ENCODE assay signal across 16 cellular contexts in the genomic region with DNA sequence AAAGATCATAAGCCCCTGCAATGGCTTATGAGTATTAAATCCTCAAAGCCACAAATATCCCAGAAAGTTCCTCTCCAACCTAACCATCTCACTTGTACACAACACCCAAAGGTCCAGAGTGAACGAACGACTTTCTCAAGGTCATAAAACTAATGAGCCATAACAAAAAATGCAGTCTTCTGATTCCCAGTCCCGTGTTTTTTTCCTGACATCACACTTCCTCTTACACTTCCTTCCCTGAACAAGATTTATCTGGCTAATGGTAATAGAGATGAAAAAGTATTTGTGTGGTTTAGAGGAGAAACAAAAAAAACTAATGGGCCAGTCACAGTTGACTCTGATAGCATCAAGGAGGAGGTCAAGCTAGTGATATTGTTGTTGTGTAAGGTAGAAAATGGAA.
DNase-seq lines count a peak whose midpoint lies in the region; ATAC-seq and TF ChIP-seq lines count a peak whose summit lies in the region.
"Had no signal": no experiment of that assay in that cellular context is flagged by ENCODE, and none has a peak within 500 bp of the region (broad histone marks: within the 10 kb centered on the region; RNA-seq: fewer than 3 reads in every experiment).

No MANE protein-coding gene starts in this region.

- H4K20me1 ChIP-seq in PC-3 (ENCODE audit: low read length): no peaks in the 10 kb centered on the region

- H3K27me3 Mint-ChIP-seq in nephron progenitor cell (ENCODE audit: low read depth, poor library complexity): peaks cover 1% of the 10 kb centered on the region
- no peaks in the 10 kb centered on the region for H3K27me3 Mint-ChIP-seq in stimulated activated naive CD8-positive, alpha-beta T cell treated with anti-CD3 and anti-CD28 coated beads, Interleukin-15, amount 100 ng/mL, for 72 hours
- H3K27me3 Mint-ChIP-seq: activated naive CD8-positive, alpha-beta T cell treated with anti-CD3 and anti-CD28 coated beads, Interleukin-2, amount 50 U/mL, for 24 hours had no signal

- H3K9ac ChIP-seq in PC-3 (ENCODE audit: low read length): no peak overlapping the region
- H3K9ac ChIP-seq: GM23248 had no signal

- H3K4me2 ChIP-seq in PC-3 (ENCODE audit: low read length): no peak overlapping the region
- H3K4me2 ChIP-seq: smooth muscle cell had no signal

- no peaks in the 10 kb centered on the region for H3K9me3 ChIP-seq in PC-3 (ENCODE audit: low read length)

- H3K27ac Mint-ChIP-seq in nephron progenitor cell: peak overlapping the region; percentile 30
- H3K27ac Mint-ChIP-seq in stimulated activated naive CD8-positive, alpha-beta T cell treated with anti-CD3 and anti-CD28 coated beads, Interleukin-15, amount 100 ng/mL, for 72 hours: no peak overlapping the region
- H3K27ac Mint-ChIP-seq: activated naive CD8-positive, alpha-beta T cell treated with anti-CD3 and anti-CD28 coated beads, Interleukin-2, amount 50 U/mL, for 24 hours; naive thymus-derived CD8-positive, alpha-beta T cell had no signal

- H3K4me3 Mint-ChIP-seq in nephron progenitor cell: no peak overlapping the region
- no peak overlapping the region for H3K4me3 Mint-ChIP-seq in stimulated activated naive CD8-positive, alpha-beta T cell treated with anti-CD3 and anti-CD28 coated beads, Interleukin-15, amount 100 ng/mL, for 72 hours
- H3K4me3 Mint-ChIP-seq: activated naive CD8-positive, alpha-beta T cell treated with anti-CD3 and anti-CD28 coated beads, Interleukin-2, amount 50 U/mL, for 24 hours; naive thymus-derived CD8-positive, alpha-beta T cell had no signal

- peak; percentile 27; the same call in 1 of the 2 replicates for ATAC-seq in PC-3
- ATAC-seq in stimulated activated naive CD8-positive, alpha-beta T cell treated with anti-CD3 and anti-CD28 coated beads, Interleukin-15, amount 100 ng/mL, for 72 hours: no peak
- ATAC-seq: activated CD4-positive, CD25-positive, alpha-beta regulatory T cell treated with anti-CD3 and anti-CD28 coated beads, Interleukin-2, amount 50 U/mL, for 24 hours; activated naive CD8-positive, alpha-beta T cell treated with anti-CD3 and anti-CD28 coated beads, Interleukin-2, amount 50 U/mL, for 24 hours; HepG2; naive thymus-derived CD8-positive, alpha-beta T cell had no signal

- CTCF ChIA-PET in PC-3 (lab: Charles Lee): no interaction called here

- no peaks in the 10 kb centered on the region for H3K27me3 ChIP-seq in PC-3 (ENCODE audit: low read length)

- no peak overlapping the region for H3K27ac ChIP-seq in PC-3 (ENCODE audit: low read length)
- H3K27ac ChIP-seq: GM23248 had no signal

- POLR2A ChIA-PET in PC-3 (lab: Charles Lee; ENCODE audit: unreplicated experiment): no interaction called here

- H3F3A ChIP-seq in PC-3 (ENCODE audit: low read length, unreplicated experiment): no peaks in the 10 kb centered on the region

- H3K36me3 ChIP-seq in PC-3 (ENCODE audit: low read depth, low read length): no peaks in the 10 kb centered on the region

- BruUV-seq in PC-3 (replicated peaks; lab: Mats Ljungman, UMichigan): no TSS peak

- TF ChIP-seq CTCF in PC-3 (conservative IDR thresholded peaks at IDR 0.05; ENCODE audit: low read depth, low read length): no peak
- TF ChIP-seq CTCF in fibroblast of pulmonary artery (IDR thresholded peaks at IDR 0.05; ENCODE audit: low read length, missing control alignments): no peak
- TF ChIP-seq CTCF in nephron progenitor cell (IDR thresholded peaks at IDR 0.05): no peak

- DNase-seq in EH (ENCODE audit: low read depth) (peak; percentile 21), PC-3 (peak; percentile 25), fibroblast of pulmonary artery (ENCODE audit: low read depth) (peak; percentile 3), nephron progenitor cell (no peak), hippocampal formation (lab: John Stamatoyannopoulos, UW) (no peak), mesenteric fat pad (ENCODE audit: low spot score) (no peak)
- no peak for DNase-seq in stimulated activated naive CD8-positive, alpha-beta T cell treated with anti-CD3 and anti-CD28 coated beads, Interleukin-15, amount 100 ng/mL, for 72 hours
- DNase-seq: activated naive CD8-positive, alpha-beta T cell treated with anti-CD3 and anti-CD28 coated beads, Interleukin-2, amount 50 U/mL, for 24 hours; DND-41; GM23248; naive thymus-derived CD8-positive, alpha-beta T cell; stimulated activated CD8-positive, alpha-beta memory T cell treated with anti-CD3 and anti-CD28 coated beads, Interleukin-4, amount 100 ng/mL, for 48 hours; T-helper 9 cell had no signal

- no peaks in the 10 kb centered on the region for H3K79me2 ChIP-seq in PC-3 (ENCODE audit: low read length)

- intact Hi-C loops in PC-3 (cut with micrococcal nuclease): no loop called here

- H3K9me3 Mint-ChIP-seq in nephron progenitor cell: peaks cover 37% of the 10 kb centered on the region
- no peaks in the 10 kb centered on the region for H3K9me3 Mint-ChIP-seq in stimulated activated naive CD8-positive, alpha-beta T cell treated with anti-CD3 and anti-CD28 coated beads, Interleukin-15, amount 100 ng/mL, for 72 hours
- H3K9me3 Mint-ChIP-seq: activated naive CD8-positive, alpha-beta T cell treated with anti-CD3 and anti-CD28 coated beads, Interleukin-2, amount 50 U/mL, for 24 hours; naive thymus-derived CD8-positive, alpha-beta T cell had no signal

- peaks cover 11% of the 10 kb centered on the region; the same call in 1 of the 2 replicates for H3K4me1 ChIP-seq in PC-3 (ENCODE audit: insufficient read depth, low read length)

- H3K4me3 ChIP-seq in PC-3 (ENCODE audit: low read length) (no peak overlapping the region), fibroblast of pulmonary artery (replicated peaks; ENCODE audit: low read depth, low read length) (no peak overlapping the region)
- H3K4me3 ChIP-seq: GM23248, smooth muscle cell had no signal

- H2AFZ ChIP-seq in PC-3 (ENCODE audit: low read length): no peak overlapping the region
- H2AFZ ChIP-seq: GM23248 had no signal

- H3K4me1 Mint-ChIP-seq in nephron progenitor cell: peaks cover 19% of the 10 kb centered on the region
- H3K4me1 Mint-ChIP-seq in stimulated activated naive CD8-positive, alpha-beta T cell treated with anti-CD3 and anti-CD28 coated beads, Interleukin-15, amount 100 ng/mL, for 72 hours: no peaks in the 10 kb centered on the region
- H3K4me1 Mint-ChIP-seq: activated naive CD8-positive, alpha-beta T cell treated with anti-CD3 and anti-CD28 coated beads, Interleukin-2, amount 50 U/mL, for 24 hours had no signal

- no peaks in the 10 kb centered on the region for H3K36me3 Mint-ChIP-seq in nephron progenitor cell (ENCODE audit: low read depth)
- H3K36me3 Mint-ChIP-seq: naive thymus-derived CD8-positive, alpha-beta T cell had no signal

- no peaks in the 10 kb centered on the region for H3K9me2 ChIP-seq in PC-3 (replicated peaks; ENCODE audit: low read length)

Comparison
In these comparisons a context has a peak if more than half of its experiments do, and no peak if none do; other contexts are left out.
1. DNase-seq: peak in EH (single experiment), PC-3 (single experiment) and fibroblast of pulmonary artery (single experiment); none in nephron progenitor cell (single experiment), stimulated activated naive CD8-positive, alpha-beta T cell treated with anti-CD3 and anti-CD28 coated beads, Interleukin-15, amount 100 ng/mL, for 72 hours (0 of 2), hippocampal formation (0 of 2) and mesenteric fat pad (single experiment).